ENCODE assay signal across 8 cellular contexts in genomic region chr18:3450358-3451107, GRCh38.
DNase-seq lines count a peak whose midpoint lies in the region; ATAC-seq and TF ChIP-seq lines count a peak whose summit lies in the region.

No MANE protein-coding gene starts in this region.

- H3K4me1 Mint-ChIP-seq in stimulated activated effector memory CD8-positive, alpha-beta T cell treated with anti-CD3 and anti-CD28 coated beads, Interleukin-12 subunit alpha, Interleukin-12 subunit beta, amount 100 ng/mL, for 72 hours: peaks cover 20% of the 10 kb centered on the region

- peak overlapping the region; percentile 93 for H3K4me3 Mint-ChIP-seq in stimulated activated effector memory CD8-positive, alpha-beta T cell treated with anti-CD3 and anti-CD28 coated beads, Interleukin-12 subunit alpha, Interleukin-12 subunit beta, amount 100 ng/mL, for 72 hours

- H3K27ac Mint-ChIP-seq in stimulated activated effector memory CD8-positive, alpha-beta T cell treated with anti-CD3 and anti-CD28 coated beads, Interleukin-12 subunit alpha, Interleukin-12 subunit beta, amount 100 ng/mL, for 72 hours: peak overlapping the region; percentile 98

- H3K36me3 ChIP-seq in ES-I3 (ENCODE audit: insufficient read depth, low read length) (peaks cover 6% of the 10 kb centered on the region), muscle layer of duodenum (ENCODE audit: control insufficient read depth in 1 of 2, insufficient read depth in 2 of 2, low read length in 2 of 2) (peaks cover 0 to 22% of the 10 kb centered on the region in 2 donors)

- H3K9me3 Mint-ChIP-seq in stimulated activated effector memory CD8-positive, alpha-beta T cell treated with anti-CD3 and anti-CD28 coated beads, Interleukin-12 subunit alpha, Interleukin-12 subunit beta, amount 100 ng/mL, for 72 hours: no peaks in the 10 kb centered on the region

- H3K36me3 Mint-ChIP-seq in stimulated activated effector memory CD8-positive, alpha-beta T cell treated with anti-CD3 and anti-CD28 coated beads, Interleukin-12 subunit alpha, Interleukin-12 subunit beta, amount 100 ng/mL, for 72 hours: peaks cover 72% of the 10 kb centered on the region

- H3K27ac ChIP-seq in muscle layer of duodenum (ENCODE audit: low read length): peak overlapping the region; percentile 100

- H3K9me3 ChIP-seq in ES-I3 (ENCODE audit: control insufficient read depth, insufficient read depth, low read length) (no peaks in the 10 kb centered on the region), muscle layer of duodenum (ENCODE audit: control insufficient read depth in 1 of 2, low read length in 2 of 2) (no peaks in the 10 kb centered on the region)

- peak overlapping the region; percentile 99 for H3K9ac ChIP-seq in ES-I3 (ENCODE audit: low read depth, low read length)

- ATAC-seq in stimulated activated effector memory CD8-positive, alpha-beta T cell treated with anti-CD3 and anti-CD28 coated beads, Interleukin-12 subunit alpha, Interleukin-12 subunit beta, amount 100 ng/mL, for 72 hours: peak; percentile 2
- ATAC-seq in HG02885 (IDR thresholded peaks at IDR 0.05; ENCODE audit: poor library complexity, unreplicated experiment) (no peak), HG03342 (IDR thresholded peaks at IDR 0.05; ENCODE audit: unreplicated experiment) (no peak)

- peak overlapping the region; percentile 84 to 96 for H3K4me3 ChIP-seq in muscle layer of duodenum (ENCODE audit: low read depth in 1 of 2, low read length in 2 of 2)

- DNase-seq in NCI-H345 (lab: John Stamatoyannopoulos, UW) (peak; percentile 67), activated T-cell treated with anti-CD3 and anti-CD28 coated beads for 4 hours (peak; percentile 59), erythroblast (lab: John Stamatoyannopoulos, UW) (peak; percentile 87 to 93)
- peak; percentile 41 to 82 for DNase-seq in stimulated activated effector memory CD8-positive, alpha-beta T cell treated with anti-CD3 and anti-CD28 coated beads, Interleukin-12 subunit alpha, Interleukin-12 subunit beta, amount 100 ng/mL, for 72 hours (ENCODE audit: low spot score in 2 of 2)

- peaks cover 8% of the 10 kb centered on the region for H3K4me1 ChIP-seq in ES-I3 (ENCODE audit: insufficient read depth, low read length)
- H3K4me1 ChIP-seq in muscle layer of duodenum (ENCODE audit: control insufficient read depth in 1 of 2, insufficient read depth in 2 of 2, low read length in 2 of 2): peaks cover 8 to 10% of the 10 kb centered on the region in 2 donors

- no peak for TF ChIP-seq POLR2A in erythroblast (IDR thresholded peaks at IDR 0.05; ENCODE audit: low read length)

- no peaks in the 10 kb centered on the region for H3K27me3 ChIP-seq in muscle layer of duodenum (ENCODE audit: low read depth, low read length)
